ENCODE assay signal across 23 cellular contexts in the genomic region with DNA sequence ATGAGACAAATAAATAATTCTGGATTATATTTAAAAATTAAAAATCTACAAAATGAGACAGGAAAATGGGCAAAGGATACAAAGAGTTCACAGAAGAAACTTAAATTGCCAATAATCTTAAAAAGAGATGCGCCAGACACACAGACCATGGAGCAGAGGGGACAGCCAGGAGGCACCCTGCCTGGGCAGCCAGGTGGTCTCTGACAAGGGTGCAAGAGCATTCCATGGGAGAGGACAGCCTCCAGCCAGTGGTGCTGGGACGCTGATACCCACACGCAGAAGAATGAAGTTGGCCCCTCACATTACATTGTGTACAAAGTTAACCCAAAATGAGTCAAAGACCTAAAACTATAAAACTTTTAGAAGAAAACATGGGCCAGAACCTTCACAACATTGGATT.
DNase-seq lines count a peak whose midpoint lies in the region; ATAC-seq and TF ChIP-seq lines count a peak whose summit lies in the region.
"Had no signal": no experiment of that assay in that cellular context is flagged by ENCODE, and none has a peak within 500 bp of the region (broad histone marks: within the 10 kb centered on the region; RNA-seq: fewer than 3 reads in every experiment).

No MANE protein-coding gene starts in this region.

- H3K4me1 ChIP-seq in testis (peaks cover 6% of the 10 kb centered on the region), upper lobe of right lung (peaks cover 3% of the 10 kb centered on the region)

- no peaks in the 10 kb centered on the region for H3K27me3 Mint-ChIP-seq in chondrocyte (ENCODE audit: low read depth)
- no peaks in the 10 kb centered on the region for H3K27me3 Mint-ChIP-seq in osteocyte (ENCODE audit: unreplicated experiment)
- H3K27me3 Mint-ChIP-seq: CD8-positive, alpha-beta memory T cell had no signal

- DNase-seq in activated effector memory CD4-positive, alpha-beta T cell treated with anti-CD3 and anti-CD28 coated beads, Interleukin-2, amount 50 U/mL, for 16 hours: peak; percentile 16
- no peak for DNase-seq in activated effector memory CD4-positive, alpha-beta T cell treated with Interleukin-2 at 50 U/mL for 16 hours
- DNase-seq in chondrocyte (ENCODE audit: low spot score) (peak; percentile 32), osteocyte (ENCODE audit: extremely low spot score, unreplicated experiment) (peak; percentile 69), testis (peak; percentile 10), GM03348 (ENCODE audit: low spot score) (no peak), upper lobe of right lung (no peak)
- DNase-seq: 8988T, Calu3, DMS153, GM23248, HFFc6, NCI-H1092 treated with DMSO at 0.1 percent for 48 hours, NCI-H1436 treated with DMSO at 0.1 percent for 48 hours, NCI-H2029, NCI-H2227 treated with DMSO at 0.1 percent for 48 hours, NCI-H510A, NCI-H748 treated with DMSO at 0.1 percent for 48 hours had no signal

- intact Hi-C loops in testis (cut with DNase I; ENCODE audit: low total_unique reads): no loop called here
- intact Hi-C loops in upper lobe of right lung (cut with DNase I): no loop called here

- H3K36me3 ChIP-seq in testis (ENCODE audit: low read depth, missing control alignments) (no peaks in the 10 kb centered on the region), upper lobe of right lung (no peaks in the 10 kb centered on the region)

- H3K9me3 ChIP-seq in testis (no peaks in the 10 kb centered on the region), upper lobe of right lung (no peaks in the 10 kb centered on the region)
- H3K9me3 ChIP-seq: BLaER1 treated with 17β-estradiol and CSF1 and Interleukin-3, amounts not matched to agents 10 nM and 100 nM had no signal

- H3K27ac Mint-ChIP-seq in chondrocyte (ENCODE audit: unreplicated experiment) (no peak overlapping the region), osteocyte (ENCODE audit: unreplicated experiment) (no peak overlapping the region)
- H3K27ac Mint-ChIP-seq: H9, HFFc6 had no signal

- H3K27ac ChIP-seq in testis (no peak overlapping the region), upper lobe of right lung (no peak overlapping the region)
- H3K27ac ChIP-seq: BLaER1 treated with 17β-estradiol and CSF1 and Interleukin-3, amounts not matched to agents 10 nM and 100 nM; GM23248; HL-60; KMS-11 had no signal

- no peak overlapping the region for H3K4me3 Mint-ChIP-seq in chondrocyte (ENCODE audit: unreplicated experiment)
- no peak overlapping the region for H3K4me3 Mint-ChIP-seq in osteocyte (ENCODE audit: unreplicated experiment)
- H3K4me3 Mint-ChIP-seq: CD8-positive, alpha-beta memory T cell; H9; HFFc6 had no signal

- ATAC-seq in upper lobe of right lung: no peak

- H3K36me3 Mint-ChIP-seq in chondrocyte (ENCODE audit: low read depth) (peaks cover 1% of the 10 kb centered on the region), osteocyte (ENCODE audit: unreplicated experiment) (no peaks in the 10 kb centered on the region)

- no peak for TF ChIP-seq POLR2A in testis (IDR thresholded peaks at IDR 0.05)

- H3K4me1 Mint-ChIP-seq in chondrocyte (ENCODE audit: low read depth) (peaks cover 7% of the 10 kb centered on the region), osteocyte (ENCODE audit: unreplicated experiment) (peaks cover 7% of the 10 kb centered on the region)
- H3K4me1 Mint-ChIP-seq: H9 had no signal

- 56 to 62% methylated on average over 3 of the region's 3 CpGs for WGBS in testis, 2 donors

- H3K4me3 ChIP-seq in testis: no peak overlapping the region
- no peak overlapping the region for H3K4me3 ChIP-seq in upper lobe of right lung
- H3K4me3 ChIP-seq: BLaER1 treated with 17β-estradiol and CSF1 and Interleukin-3, amounts not matched to agents 10 nM and 100 nM; GM23248 had no signal

- TF ChIP-seq CTCF in chondrocyte (IDR thresholded peaks at IDR 0.05) (no peak), osteocyte (IDR thresholded peaks at IDR 0.05) (no peak), testis (IDR thresholded peaks at IDR 0.05) (no peak), upper lobe of right lung (IDR thresholded peaks at IDR 0.05) (no peak)

- H3K9me3 Mint-ChIP-seq in chondrocyte (ENCODE audit: low read depth): no peaks in the 10 kb centered on the region
- H3K9me3 Mint-ChIP-seq in osteocyte (ENCODE audit: unreplicated experiment): no peaks in the 10 kb centered on the region
- H3K9me3 Mint-ChIP-seq: CD8-positive, alpha-beta memory T cell; HFFc6 had no signal

- H3K27me3 ChIP-seq in testis (no peaks in the 10 kb centered on the region), upper lobe of right lung (no peaks in the 10 kb centered on the region)
- H3K27me3 ChIP-seq: BLaER1 treated with 17β-estradiol and CSF1 and Interleukin-3, amounts not matched to agents 10 nM and 100 nM had no signal

Comparison
In these comparisons a context has a peak if more than half of its experiments do, and no peak if none do; other contexts are left out.
1. DNase-seq: peak in activated effector memory CD4-positive, alpha-beta T cell treated with anti-CD3 and anti-CD28 coated beads, Interleukin-2, amount 50 U/mL, for 16 hours (single experiment), chondrocyte (single experiment), osteocyte (single experiment) and testis (single experiment); none in activated effector memory CD4-positive, alpha-beta T cell treated with Interleukin-2 at 50 U/mL for 16 hours (single experiment), GM03348 (single experiment) and upper lobe of right lung (single experiment).